Comparison of ENCODE assay signal across 8 cellular contexts in genomic region chr2:222319576-222320440, GRCh38. TPM values are rescaled to one million over a fixed set of nuclear protein-coding genes. Genes with fewer than 3 reads are reported as not detected.
DNase-seq lines count a peak whose midpoint lies in the region; ATAC-seq, FAIRE-seq and TF ChIP-seq lines count a peak whose summit lies in the region.

No MANE protein-coding gene starts in this region.

- H2BK20ac ChIP-seq in H1 (ENCODE audit: low read length) = no peak overlapping the region

- TF ChIP-seq CTCF in GM06990 (IDR thresholded peaks at IDR 0.05; ENCODE audit: insufficient read depth, low read length, poor library complexity, severe bottlenecking) = no peak
- TF ChIP-seq CTCF in PC-9 (conservative IDR thresholded peaks at IDR 0.05) = no peak
- no peak for TF ChIP-seq CTCF in H1 (IDR thresholded peaks at IDR 0.05; ENCODE audit: control extremely low read depth in 1 of 3, insufficient read depth in 1 of 3, low read depth in 1 of 3, low read length in 3 of 3)

- BruUV-seq in PC-9 (replicated peaks; lab: Mats Ljungman, UMichigan) = no TSS peak

- H3K4me3 ChIP-seq in GM06990 (replicated peaks; ENCODE audit: low read depth, low read length) (peak overlapping the region; percentile 68), PC-9 (peak overlapping the region; percentile 56; the same call in 1 of the 2 replicates), H1 (ENCODE audit: extremely low read depth in 1 of 4, insufficient read depth in 2 of 4, low read depth in 3 of 4, low read length in 4 of 4) (peak overlapping the region; percentile 41 to 65 (median 44))
- no peak overlapping the region for H3K4me3 ChIP-seq in naive thymus-derived CD4-positive, alpha-beta T cell (ENCODE audit: low read length)

- no peak; a peak in 1 of 3 replicates for TF ChIP-seq EP300 in H1 (IDR thresholded peaks at IDR 0.05; ENCODE audit: borderline replicate concordance in 1 of 2, low read depth in 2 of 2, low read length in 2 of 2)

- H2BK15ac ChIP-seq in H1 (ENCODE audit: low read length) = no peak overlapping the region

- no peak for TF ChIP-seq POLR2A in H1 (IDR thresholded peaks at IDR 0.05; ENCODE audit: control extremely low read depth in 1 of 2, low read depth in 2 of 2, low read length in 2 of 2)

- H3K9me2 ChIP-seq in PC-9 (ENCODE audit: insufficient read depth) = no peaks in the 10 kb centered on the region

- no peak overlapping the region for H4K91ac ChIP-seq in H1 (replicated peaks; ENCODE audit: insufficient read length, low read length)

- H4K20me1 ChIP-seq in PC-9 (ENCODE audit: insufficient read depth) (no peaks in the 10 kb centered on the region), H1 (replicated peaks in 1 of 2; ENCODE audit: control insufficient read depth in 1 of 2, insufficient read depth in 2 of 2, low read length in 2 of 2) (peaks cover 2% of the 10 kb centered on the region in 2 experiments)

- H3K23me2 ChIP-seq in H1 (ENCODE audit: low read depth, low read length) = peaks cover 18% of the 10 kb centered on the region

- H3K36me3 ChIP-seq in GM06990 (ENCODE audit: control insufficient read depth, insufficient read depth, low read length) (no peaks in the 10 kb centered on the region), PC-9 (ENCODE audit: low read depth) (no peaks in the 10 kb centered on the region), H1 (ENCODE audit: control insufficient read depth in 2 of 4, insufficient read depth in 4 of 4, low read length in 3 of 4) (no peaks in the 10 kb centered on the region)
- no peaks in the 10 kb centered on the region for H3K36me3 ChIP-seq in naive thymus-derived CD4-positive, alpha-beta T cell (ENCODE audit: control insufficient read depth in 2 of 3, insufficient read depth in 3 of 3, low read length in 3 of 3)

- no peaks in the 10 kb centered on the region for H3K9me3 ChIP-seq in PC-9 (ENCODE audit: insufficient read depth, low read depth)
- H3K9me3 ChIP-seq in H1 (ENCODE audit: insufficient read depth in 2 of 2, low read depth in 1 of 2, low read length in 1 of 2) = no peaks in the 10 kb centered on the region
- H3K9me3 ChIP-seq in naive thymus-derived CD4-positive, alpha-beta T cell (ENCODE audit: control insufficient read depth in 2 of 3, low read length in 3 of 3) = no peaks in the 10 kb centered on the region

- H2BK5ac ChIP-seq in H1 (ENCODE audit: low read depth, low read length) = no peak overlapping the region

- peak overlapping the region in 7 of 10 donors; percentile 60 to 81 (median 75) for H3K4me3 Mint-ChIP-seq in naive thymus-derived CD4-positive, alpha-beta T cell

- no peak overlapping the region for H3K14ac ChIP-seq in H1 (ENCODE audit: insufficient read length)

- no peak overlapping the region for H3K9ac ChIP-seq in H1 (replicated peaks in 1 of 4; ENCODE audit: extremely low read depth in 1 of 4, low read depth in 3 of 4, low read length in 3 of 4)

- ATAC-seq in GM19351 (IDR thresholded peaks at IDR 0.05; ENCODE audit: unreplicated experiment) = peak; percentile 43
- ATAC-seq in HG03354 (IDR thresholded peaks at IDR 0.05; ENCODE audit: poor library complexity, severe bottlenecking, unreplicated experiment) = peak; percentile 50
- peak; percentile 36 for ATAC-seq in naive thymus-derived CD4-positive, alpha-beta T cell

- no peak overlapping the region for H4K8ac ChIP-seq in H1 (ENCODE audit: extremely low read depth, insufficient read depth, low read length)

- CTCF ChIA-PET in PC-9 (lab: Charles Lee) = interaction anchor here (0.6 to 0.8 kb wide), 2 partner anchors 17 to 291 kb away, joined by 3 read pairs; no protein-coding TSS in a partner anchor
- CTCF ChIA-PET in H1 (lab: Charles Lee; ENCODE audit: partially characterized antibody) = interaction anchor here (0.8 to 2.9 kb wide), 15 partner anchors 13 to 295 kb away, joined by 3 to 20 read pairs (median 5); no protein-coding TSS in a partner anchor
- CTCF ChIA-PET in naive thymus-derived CD4-positive, alpha-beta T cell (lab: Charles Lee) = no interaction called here

- H3K56ac ChIP-seq in H1 (replicated peaks; ENCODE audit: insufficient read length, low read depth, low read length) = no peak overlapping the region

- TF ChIP-seq RAD21 in H1 (IDR thresholded peaks at IDR 0.05 in 1 of 2, conservative IDR thresholded peaks at IDR 0.05 in 1 of 2; ENCODE audit: low read depth in 2 of 2, low read length in 2 of 2) = peak in 1 of 2 experiments; percentile 16; a peak in 2 of 4 replicates

- H3K27ac ChIP-seq in PC-9 (no peak overlapping the region), H1 (ENCODE audit: low read depth, low read length) (no peak overlapping the region)
- no peak overlapping the region for H3K27ac ChIP-seq in naive thymus-derived CD4-positive, alpha-beta T cell (ENCODE audit: low read depth, low read length)

- H3K18ac ChIP-seq in H1 (ENCODE audit: extremely low read depth, low read length) = no peak overlapping the region

- H4K5ac ChIP-seq in H1 (ENCODE audit: insufficient read length, low read depth, low read length) = no peak overlapping the region

- H2AFZ ChIP-seq in PC-9 (peak overlapping the region; percentile 74), H1 (ENCODE audit: low read length) (no peak overlapping the region)

- no peak for FAIRE-seq in H1 (lab: Jason Lieb, UNC)

- peaks cover 59 to 71% (median 61%) of the 10 kb centered on the region in 5 donors for H3K27me3 Mint-ChIP-seq in naive thymus-derived CD4-positive, alpha-beta T cell

- no peaks in the 10 kb centered on the region for H3K36me3 Mint-ChIP-seq in naive thymus-derived CD4-positive, alpha-beta T cell

- POLR2A ChIA-PET in PC-9 (lab: Charles Lee; ENCODE audit: unreplicated experiment) = no interaction called here
- POLR2A ChIA-PET in H1 (lab: Charles Lee; ENCODE audit: partially characterized antibody) = interaction anchor here (0.6 to 1.7 kb wide), 2 partner anchors 28 to 29 kb away, joined by 3 read pairs; no protein-coding TSS in a partner anchor
- POLR2A ChIA-PET in naive thymus-derived CD4-positive, alpha-beta T cell (lab: Charles Lee) = no interaction called here

- intact Hi-C loops in PC-9 (cut with micrococcal nuclease; ENCODE audit: unreplicated experiment) = loop anchor here (5.0 kb wide), 1 partner anchor 102 kb away; the partner anchor contains the start of gene SGPP2
- intact Hi-C loops in naive thymus-derived CD4-positive, alpha-beta T cell (cut with micrococcal nuclease) = loop anchor here (2.0 to 10.0 kb wide), 6 partner anchors 15 to 617 kb away; partner anchors contain the start of genes SGPP2 (in 2 of the 2) and FARSB (in 1 of the 2)

- H3K4me2 ChIP-seq in PC-9 = peak overlapping the region; percentile 80
- H3K4me2 ChIP-seq in H1 (ENCODE audit: insufficient read depth in 1 of 2, low read depth in 2 of 2, low read length in 2 of 2) = peak overlapping the region; percentile 65 to 84

- H2BK120ac ChIP-seq in H1 (replicated peaks; ENCODE audit: low read depth, low read length) = no peak overlapping the region

- 1% methylated on average over 33 of the region's 97 CpGs; no CpG with 5 or more reads in 1 of the 2 experiments for WGBS in H1 (ENCODE audit: extremely low coverage in 1 of 2, insufficient coverage in 1 of 2, insufficient read length in 1 of 2, insufficient replicate concordance in 2 of 2, low coverage in 1 of 2, low lambda C conversion rate in 2 of 2, missing lambda C conversion rate in 1 of 2), 2 experiments

- H3K79me1 ChIP-seq in H1 (ENCODE audit: low read depth, low read length) = no peaks in the 10 kb centered on the region

- H3K4ac ChIP-seq in H1 (replicated peaks; ENCODE audit: insufficient read length, low read depth, low read length) = no peak overlapping the region

- no peaks in the 10 kb centered on the region for H3K27me3 ChIP-seq in GM06990 (replicated peaks; ENCODE audit: control insufficient read depth, insufficient read depth, low read length)
- H3K27me3 ChIP-seq in PC-9 (ENCODE audit: insufficient read depth, low read depth) = peaks cover 13% of the 10 kb centered on the region; the same call in 1 of the 2 replicates
- peaks cover 52 to 78% (median 66%) of the 10 kb centered on the region in 4 experiments for H3K27me3 ChIP-seq in H1 (replicated peaks in 1 of 4; ENCODE audit: control insufficient read depth in 3 of 4, extremely low read depth in 1 of 4, insufficient read depth in 3 of 4, low read length in 3 of 4)
- H3K27me3 ChIP-seq in naive thymus-derived CD4-positive, alpha-beta T cell (ENCODE audit: control insufficient read depth in 2 of 2, insufficient read depth in 2 of 2, low read length in 2 of 2) = peaks cover 0 to 5% of the 10 kb centered on the region in 2 donors

- no peak overlapping the region for H3K23ac ChIP-seq in H1 (ENCODE audit: insufficient read length)

- peaks cover 5 to 21% (median 14%) of the 10 kb centered on the region in 7 donors for H3K4me1 Mint-ChIP-seq in naive thymus-derived CD4-positive, alpha-beta T cell

- peaks cover 5% of the 10 kb centered on the region; the same call in 1 of the 2 replicates for H3K4me1 ChIP-seq in PC-9 (replicated peaks; ENCODE audit: insufficient read depth)
- H3K4me1 ChIP-seq in H1 (replicated peaks in 1 of 4; ENCODE audit: control insufficient read depth in 3 of 4, insufficient read depth in 4 of 4, low read length in 3 of 4) = peaks cover 0 to 9% (median under 1%) of the 10 kb centered on the region in 4 experiments; a peak in 4 of 7 replicates
- H3K4me1 ChIP-seq in naive thymus-derived CD4-positive, alpha-beta T cell (ENCODE audit: control insufficient read depth in 2 of 2, insufficient read depth in 2 of 2, low read length in 2 of 2) = no peaks in the 10 kb centered on the region

- DNase-seq in GM06990 (ENCODE audit: extremely low read depth, insufficient read length) (peak; percentile 78), PC-9 (peak in 1 of 2 experiments; percentile 61), H1 (ENCODE audit: low read depth in 1 of 2, low spot score in 2 of 2) (peak in 1 of 2 experiments; percentile 82), NOMO-1 treated with DMSO at 0.1 percent for 48 hours (lab: John Stamatoyannopoulos, UW; ENCODE audit: unreplicated experiment) (no peak), GOT3 (lab: John Stamatoyannopoulos, UW) (no peak)
- peak in 1 of 9 donors; percentile 38 for DNase-seq in naive thymus-derived CD4-positive, alpha-beta T cell

- H3K9me3 Mint-ChIP-seq in naive thymus-derived CD4-positive, alpha-beta T cell = peaks cover 0 to 6% (median 0%) of the 10 kb centered on the region in 11 donors

- no peak overlapping the region for H2BK12ac ChIP-seq in H1 (ENCODE audit: low read depth, low read length)

- H2AK5ac ChIP-seq in H1 (ENCODE audit: low read depth, low read length) = no peak overlapping the region

- no peak overlapping the region for H3K27ac Mint-ChIP-seq in naive thymus-derived CD4-positive, alpha-beta T cell

- peaks cover 5% of the 10 kb centered on the region; the same call in 1 of the 2 replicates for H3F3A ChIP-seq in PC-9 (ENCODE audit: insufficient read depth, low read depth)

- H3K79me2 ChIP-seq in PC-9 (ENCODE audit: low read depth) (no peaks in the 10 kb centered on the region), H1 (ENCODE audit: control insufficient read depth in 1 of 2, insufficient read depth in 2 of 2, low read length in 2 of 2) (no peaks in the 10 kb centered on the region)

RNA-seq across cellular contexts. Expression of gene PAX3, which starts 21.0 kb away (rescaled TPM):
- not detected in 2 replicates for total RNA-seq in PC-9 (2021)
- not detected in 2 replicates for total RNA-seq in H1 (2021; fragmentation: NEBNext Ultra II Directional; extraction: Animal tissue kit (Norgen Biotek cat#: 25700))
- 0.33 and 0.35 TPM in 2 replicates for polyA plus RNA-seq in H1 (2011; rRNA removed)
- 0.13 TPM for polyA plus RNA-seq in H1 (2011; cell fraction: cytosol; rRNA removed)
- 1.0 TPM for polyA plus RNA-seq in H1 (2011; cell fraction: nucleus; rRNA removed)
- polyA plus RNA-seq in H1 (2012, experiment 1 of 2) = 0.18 to 0.59 TPM (median 0.23 TPM) in 4 replicates
- polyA plus RNA-seq in H1 (2012, experiment 2 of 2) = 0.13 TPM
- not detected for polyA plus RNA-seq in H1 (2013, experiment 1 of 2)
- not detected for polyA plus RNA-seq in H1 (2013, experiment 2 of 2)
- 0.69 TPM in 1 of 2 replicates, not detected in the other for polyA minus RNA-seq in H1 (2011; rRNA and poly(A)+ RNA removed)
- not detected for polyA minus RNA-seq in H1 (2011; cell fraction: cytosol; rRNA and poly(A)+ RNA removed)
- not detected for polyA minus RNA-seq in H1 (2011; cell fraction: nucleus; rRNA and poly(A)+ RNA removed)
- total RNA-seq in naive thymus-derived CD4-positive, alpha-beta T cell = not detected
- polyA plus RNA-seq in naive thymus-derived CD4-positive, alpha-beta T cell = not detected
